ENCODE assay signal across 24 cellular contexts in genomic region chr10:101745074-101745690, GRCh38. TPM values are rescaled to one million over a fixed set of nuclear protein-coding genes. Genes with fewer than 3 reads are reported as not detected.
"Had no signal": no experiment of that assay in that cellular context is flagged by ENCODE, and none has a peak within 500 bp of the region (broad histone marks: within the 10 kb centered on the region; RNA-seq: fewer than 3 reads in every experiment).

No MANE protein-coding gene starts in this region.

- FAIRE-seq: endometrium, pancreas had no signal

- H3K9me3 ChIP-seq: ascending aorta, gastrocnemius medialis, neutrophil, pancreas, sigmoid colon, spleen, testis had no signal

- DNase-seq: activated CD4-positive, alpha-beta T cell treated with anti-CD3 and anti-CD28 coated beads, Interleukin-2, amount 10 ng/mL, durations not matched to agents 7 days and 5 days; activated CD8-positive, alpha-beta T cell treated with anti-CD3 and anti-CD28 coated beads, Interleukin-2, amount 10 ng/mL, durations not matched to agents 7 days and 5 days; activated naive CD4-positive, alpha-beta T cell treated with anti-CD3 and anti-CD28 coated beads, Interleukin-2, amount 10 ng/mL, durations not matched to agents 7 days and 5 days; activated T-cell treated with anti-CD3 and anti-CD28 coated beads, Interleukin-2, amount 50 U/mL, for 24 hours; erythroblast; gastrocnemius medialis; head of caudate nucleus; left ventricle myocardium superior; mesendoderm; natural killer cell; pancreas; sigmoid colon; spleen; stimulated activated CD4-positive, alpha-beta T cell treated with anti-CD3 and anti-CD28 coated beads, Interleukin-4, amount 100 ng/mL, for 4 hours; T-helper 9 cell; testis had no signal

- H3K4me3 ChIP-seq: ascending aorta, coronary artery, gastrocnemius medialis, pancreas, sigmoid colon, spleen, testis had no signal

- H3K27ac ChIP-seq: ascending aorta, coronary artery, gastrocnemius medialis, neutrophil, pancreas, sigmoid colon, spleen, testis had no signal

- H3K27me3 ChIP-seq: ascending aorta, gastrocnemius medialis, pancreas, testis had no signal

- ATAC-seq: activated CD4-positive, CD25-positive, alpha-beta regulatory T cell treated with anti-CD3 and anti-CD28 coated beads, Interleukin-2, amount 50 U/mL, for 24 hours; activated CD8-positive, alpha-beta T cell treated with anti-CD3 and anti-CD28 coated beads, Interleukin-2, amount 10 ng/mL, durations not matched to agents 7 days and 5 days; gastrocnemius medialis; left ventricle myocardium superior; natural killer cell; pancreas; stimulated activated memory B cell treated with anti-CD40 and anti-IgM and Interleukin-4, amounts not matched to agents 10 μg/mL and 1 μg/mL and 100 μg/mL, for 72 hours had no signal

- H3K36me3 ChIP-seq: ascending aorta, gastrocnemius medialis, neutrophil, pancreas, sigmoid colon, spleen had no signal

- H3K4me1 ChIP-seq: ascending aorta, gastrocnemius medialis, pancreas, sigmoid colon, spleen, testis had no signal

RNA-seq across cellular contexts. Expression of gene FGF8, which starts 30.7 kb away (rescaled TPM):
- total RNA-seq: activated CD4-positive, alpha-beta T cell treated with anti-CD3 and anti-CD28 coated beads, Interleukin-2, amount 10 ng/mL, durations not matched to agents 7 days and 5 days; activated CD8-positive, alpha-beta T cell treated with anti-CD3 and anti-CD28 coated beads, Interleukin-2, amount 10 ng/mL, durations not matched to agents 7 days and 5 days; activated T-helper 2 cell treated with anti-CD3 and anti-CD28 coated beads, Interferon-gamma antibody, Interleukin-2, Interleukin-4, amounts not matched to agents 10 μg/mL and 5 μg/mL and 100 μg/mL, durations not matched to agents 14 hours and 24 hours and 36 hours; ascending aorta; gastrocnemius medialis; kidney epithelial cell; left ventricle myocardium superior; natural killer cell; pancreas; sigmoid colon; spleen had no signal
- polyA plus RNA-seq: pancreas had no signal
